ENCODE assay signal across 8 cellular contexts in genomic region chr19:14375582-14376291, GRCh38. TPM values are rescaled to one million over a fixed set of nuclear protein-coding genes. Genes with fewer than 3 reads are reported as not detected.
A peak's percentile ranks its signal among the peaks of the same experiment; 100 is the strongest.
DNase-seq lines count a peak whose midpoint lies in the region; TF ChIP-seq lines count a peak whose summit lies in the region.

No MANE protein-coding gene starts in this region.

- H3K9me3 ChIP-seq in mesenchymal stem cell (ENCODE audit: control insufficient read depth, low read length), result no peaks in the 10 kb centered on the region
- H3K9me3 ChIP-seq in uterus, result no peaks in the 10 kb centered on the region

- H3K36me3 ChIP-seq in mesenchymal stem cell (ENCODE audit: control insufficient read depth in 1 of 2, insufficient read depth in 2 of 2, low read depth in 1 of 2, low read length in 2 of 2) (no peaks in the 10 kb centered on the region), uterus (no peaks in the 10 kb centered on the region)

- no peaks in the 10 kb centered on the region for H3K36me3 Mint-ChIP-seq in activated naive CD4-positive, alpha-beta T cell treated with anti-CD3 and anti-CD28 coated beads for 36 hours (ENCODE audit: low read depth)
- H3K36me3 Mint-ChIP-seq in chondrocyte (ENCODE audit: low read depth) (no peaks in the 10 kb centered on the region), Calu3 (ENCODE audit: insufficient read depth, unreplicated experiment) (peaks cover 8% of the 10 kb centered on the region)

- H4K91ac ChIP-seq in mesenchymal stem cell (ENCODE audit: low read length), result peak overlapping the region; percentile 18

- no peak for DNase-seq in activated naive CD4-positive, alpha-beta T cell treated with anti-CD3 and anti-CD28 coated beads for 36 hours
- no peak for DNase-seq in activated naive CD4-positive, alpha-beta T cell treated with Interleukin-2 at 50 U/mL for 16 hours
- DNase-seq in chondrocyte (ENCODE audit: low spot score) (no peak), mesenchymal stem cell (peak; percentile 46), uterus (peak; percentile 68 to 81), Calu3 (no peak), cerebellum (ENCODE audit: low spot score) (no peak)
- no peak for DNase-seq in stimulated activated CD4-positive, alpha-beta T cell treated with anti-CD3 and anti-CD28 coated beads, Interleukin-1b, Interleukin-23, amount 100 ng/mL, for 48 hours

- no peak overlapping the region for H3K4me2 ChIP-seq in mesenchymal stem cell (ENCODE audit: low read length, poor library complexity, severe bottlenecking)

- peak overlapping the region in 1 of 2 experiments; percentile 20 for H3K14ac ChIP-seq in mesenchymal stem cell (ENCODE audit: low read length in 2 of 2)

- no peak for TF ChIP-seq CTCF in chondrocyte (IDR thresholded peaks at IDR 0.05)
- TF ChIP-seq CTCF in uterus (IDR thresholded peaks at IDR 0.05), result no peak
- no peak for TF ChIP-seq CTCF in Calu3 (IDR thresholded peaks at IDR 0.05; ENCODE audit: unreplicated experiment)

- WGBS in mesenchymal stem cell, result 82% methylated on average over 16 of the region's 17 CpGs

- H3K79me1 ChIP-seq in mesenchymal stem cell (replicated peaks; ENCODE audit: low read length, poor library complexity, severe bottlenecking), result no peaks in the 10 kb centered on the region

- H3K23ac ChIP-seq in mesenchymal stem cell (ENCODE audit: low read length in 2 of 2), result no peak overlapping the region

- peak overlapping the region in 1 of 2 experiments; percentile 87 for H2BK12ac ChIP-seq in mesenchymal stem cell (ENCODE audit: low read length in 2 of 2)

- no peak overlapping the region for H3K4me3 ChIP-seq in mesenchymal stem cell (ENCODE audit: insufficient read depth in 1 of 2, low read depth in 1 of 2, low read length in 2 of 2)
- H3K4me3 ChIP-seq in uterus, result no peak overlapping the region

- peak overlapping the region; percentile 95 for H3K27ac Mint-ChIP-seq in activated naive CD4-positive, alpha-beta T cell treated with anti-CD3 and anti-CD28 coated beads for 36 hours
- H3K27ac Mint-ChIP-seq in chondrocyte (ENCODE audit: unreplicated experiment) (peak overlapping the region; percentile 93), Calu3 (ENCODE audit: unreplicated experiment) (no peak overlapping the region)

- H3K18ac ChIP-seq in mesenchymal stem cell (ENCODE audit: low read depth in 1 of 2, low read length in 2 of 2), result peak overlapping the region; percentile 40 to 70

- peak overlapping the region; percentile 14 for H4K8ac ChIP-seq in mesenchymal stem cell (ENCODE audit: low read length)

- peak; percentile 58 to 65 for TF ChIP-seq POLR2A in uterus (IDR thresholded peaks at IDR 0.05)

- H3K4me1 ChIP-seq in mesenchymal stem cell (ENCODE audit: control insufficient read depth, insufficient read depth, low read depth, low read length), result peaks cover 7% of the 10 kb centered on the region
- peaks cover 2 to 27% of the 10 kb centered on the region in 2 donors for H3K4me1 ChIP-seq in uterus

- peak overlapping the region; percentile 60 for H3K4me3 Mint-ChIP-seq in activated naive CD4-positive, alpha-beta T cell treated with anti-CD3 and anti-CD28 coated beads for 36 hours
- peak overlapping the region; percentile 52 for H3K4me3 Mint-ChIP-seq in chondrocyte (ENCODE audit: unreplicated experiment)
- no peak overlapping the region for H3K4me3 Mint-ChIP-seq in Calu3 (ENCODE audit: low read depth, unreplicated experiment)

- H2AK5ac ChIP-seq in mesenchymal stem cell (ENCODE audit: low read length, severe bottlenecking), result no peak overlapping the region

- CTCF ChIA-PET in activated naive CD4-positive, alpha-beta T cell treated with anti-CD3 and anti-CD28 coated beads for 36 hours (lab: Charles Lee), result interaction anchor here (1.0 kb wide), 1 partner anchor 57 kb away, joined by 3 read pairs; no protein-coding TSS in a partner anchor
- CTCF ChIA-PET in Calu3 (lab: Charles Lee), result interaction anchor here (0.5 kb wide), 1 partner anchor 11 kb away, joined by 6 read pairs; no protein-coding TSS in a partner anchor

- H3K9ac ChIP-seq in mesenchymal stem cell (ENCODE audit: low read length), result peak overlapping the region; percentile 66

- BruUV-seq in Calu3 (replicated peaks; lab: Mats Ljungman, UMichigan), result no TSS peak

- no peak overlapping the region for H3K4ac ChIP-seq in mesenchymal stem cell (ENCODE audit: low read depth in 1 of 2, low read length in 2 of 2)

- H3K27me3 Mint-ChIP-seq in activated naive CD4-positive, alpha-beta T cell treated with anti-CD3 and anti-CD28 coated beads for 36 hours (ENCODE audit: low read depth), result no peaks in the 10 kb centered on the region
- H3K27me3 Mint-ChIP-seq in chondrocyte (ENCODE audit: low read depth), result no peaks in the 10 kb centered on the region
- H3K27me3 Mint-ChIP-seq in Calu3 (ENCODE audit: unreplicated experiment), result no peaks in the 10 kb centered on the region

- H3K27ac ChIP-seq in mesenchymal stem cell (ENCODE audit: low read length, poor library complexity, severe bottlenecking), result no peak overlapping the region
- H3K27ac ChIP-seq in uterus, result peak overlapping the region; percentile 88 to 97

- intact Hi-C loops in activated naive CD4-positive, alpha-beta T cell treated with anti-CD3 and anti-CD28 coated beads for 36 hours (cut with micrococcal nuclease), result loop anchor here (10.0 kb wide), 1 partner anchor 1699 kb away; the partner anchor contains the start of gene TPM4
- intact Hi-C loops in uterus (cut with DNase I; ENCODE audit: low total_unique reads), result no loop called here
- intact Hi-C loops in Calu3 (cut with micrococcal nuclease; ENCODE audit: unreplicated experiment), result no loop called here

- no peaks in the 10 kb centered on the region for H3K27me3 ChIP-seq in mesenchymal stem cell (ENCODE audit: control insufficient read depth in 1 of 2, insufficient read depth in 1 of 2, low read length in 2 of 2)
- H3K27me3 ChIP-seq in uterus, result no peaks in the 10 kb centered on the region

- peaks cover 70% of the 10 kb centered on the region for H3K4me1 Mint-ChIP-seq in activated naive CD4-positive, alpha-beta T cell treated with anti-CD3 and anti-CD28 coated beads for 36 hours (ENCODE audit: low read depth)
- H3K4me1 Mint-ChIP-seq in chondrocyte (ENCODE audit: low read depth) (peaks cover 26% of the 10 kb centered on the region), Calu3 (ENCODE audit: low read depth, unreplicated experiment) (peaks cover 9% of the 10 kb centered on the region)

- H3K9me3 Mint-ChIP-seq in activated naive CD4-positive, alpha-beta T cell treated with anti-CD3 and anti-CD28 coated beads for 36 hours, result no peaks in the 10 kb centered on the region
- H3K9me3 Mint-ChIP-seq in chondrocyte (ENCODE audit: low read depth) (no peaks in the 10 kb centered on the region), Calu3 (ENCODE audit: low read depth, unreplicated experiment) (no peaks in the 10 kb centered on the region)

- no peak overlapping the region for H2BK5ac ChIP-seq in mesenchymal stem cell (ENCODE audit: low read depth, low read length, poor library complexity, severe bottlenecking)

- peak overlapping the region; percentile 38 for H2BK120ac ChIP-seq in mesenchymal stem cell (ENCODE audit: low read depth, low read length)

- no peak overlapping the region for H2AFZ ChIP-seq in mesenchymal stem cell (ENCODE audit: low read depth, low read length)

- H2BK15ac ChIP-seq in mesenchymal stem cell (ENCODE audit: low read depth, poor library complexity, severe bottlenecking), result peak overlapping the region; percentile 70

RNA-seq across cellular contexts. Expression of gene ADGRE5, which starts 5.5 kb away (rescaled TPM):
- 100 to 1,000 TPM; 173 to 187 TPM for total RNA-seq in activated naive CD4-positive, alpha-beta T cell treated with anti-CD3 and anti-CD28 coated beads for 36 hours
- total RNA-seq in chondrocyte (1.8 to 12.7 TPM (median 10.7 TPM) in 3 replicates), uterus (100 to 1,000 TPM in 1 of 4 donors, 10 to 100 TPM in 3; 32.1 to 217 (median 57.7) TPM), Calu3 (2022) (72.0 and 90.5 TPM in 2 replicates), cerebellum (1.9 TPM)
- 48.9 TPM for polyA plus RNA-seq in mesenchymal stem cell (2013, experiment 1 of 2)
- polyA plus RNA-seq in mesenchymal stem cell (2013, experiment 2 of 2), result 49.7 TPM

RNA-seq across cellular contexts. Expression of gene DDX39A, which starts 43.4 kb away (rescaled TPM):
- 100 to 1,000 TPM; 219 to 227 TPM for total RNA-seq in activated naive CD4-positive, alpha-beta T cell treated with anti-CD3 and anti-CD28 coated beads for 36 hours
- total RNA-seq in chondrocyte, result 51.4 to 58.5 TPM (median 51.8 TPM) in 3 replicates
- polyA plus RNA-seq in mesenchymal stem cell (2013, experiment 1 of 2), result 46.7 TPM
- 46.1 TPM for polyA plus RNA-seq in mesenchymal stem cell (2013, experiment 2 of 2)
- 10 to 100 TPM; 41.3 to 91.2 (median 52.8) TPM for total RNA-seq in uterus
- 96.1 and 104 TPM in 2 replicates for total RNA-seq in Calu3 (2022)
- 26.7 TPM for total RNA-seq in cerebellum

RNA-seq across cellular contexts. Expression of gene PKN1, which starts 57.4 kb away (rescaled TPM):
- 100 to 1,000 TPM; 159 to 164 TPM for total RNA-seq in activated naive CD4-positive, alpha-beta T cell treated with anti-CD3 and anti-CD28 coated beads for 36 hours
- total RNA-seq in chondrocyte, result 112 to 204 TPM (median 195 TPM) in 3 replicates
- polyA plus RNA-seq in mesenchymal stem cell (2013, experiment 1 of 2), result 75.4 TPM
- 74.2 TPM for polyA plus RNA-seq in mesenchymal stem cell (2013, experiment 2 of 2)
- 100 to 1,000 TPM in 1 of 4 donors, 10 to 100 TPM in 3; 56.2 to 129 (median 82.4) TPM for total RNA-seq in uterus
- 138 and 139 TPM in 2 replicates for total RNA-seq in Calu3 (2022)
- 38.7 TPM for total RNA-seq in cerebellum

Comparison
In these comparisons a context has a peak if more than half of its experiments do, and no peak if none do; other contexts are left out.
1. DNase-seq: peak in mesenchymal stem cell (single experiment) and uterus (2 of 2); none in activated naive CD4-positive, alpha-beta T cell treated with anti-CD3 and anti-CD28 coated beads for 36 hours (single experiment), activated naive CD4-positive, alpha-beta T cell treated with Interleukin-2 at 50 U/mL for 16 hours (single experiment), chondrocyte (single experiment), Calu3 (single experiment), cerebellum (single experiment) and stimulated activated CD4-positive, alpha-beta T cell treated with anti-CD3 and anti-CD28 coated beads, Interleukin-1b, Interleukin-23, amount 100 ng/mL, for 48 hours (single experiment).